In genomic region chr6:14676084-14676483, GRCh38 we compare ENCODE assay signal across 18 cellular contexts.
A peak's percentile ranks its signal among the peaks of the same experiment; 100 is the strongest.
DNase-seq lines count a peak whose midpoint lies in the region; ATAC-seq, FAIRE-seq and TF ChIP-seq lines count a peak whose summit lies in the region.
"Had no signal": no experiment of that assay in that cellular context is flagged by ENCODE, and none has a peak within 500 bp of the region (broad histone marks: within the 10 kb centered on the region; RNA-seq: fewer than 3 reads in every experiment).

No MANE protein-coding gene starts in this region.

- no peaks in the 10 kb centered on the region for H3K27me3 Mint-ChIP-seq in activated naive CD8-positive, alpha-beta T cell
- H3K27me3 Mint-ChIP-seq in activated naive CD8-positive, alpha-beta T cell treated with anti-CD3 and anti-CD28 coated beads for 36 hours, result no peaks in the 10 kb centered on the region

- no peak overlapping the region for H3K4ac ChIP-seq in mesenchymal stem cell (ENCODE audit: low read depth in 1 of 2, low read length in 2 of 2)

- no peak overlapping the region for H3K4me2 ChIP-seq in mesenchymal stem cell (ENCODE audit: low read length, poor library complexity, severe bottlenecking)

- H3K36me3 ChIP-seq in mesenchymal stem cell (ENCODE audit: control insufficient read depth in 1 of 2, insufficient read depth in 2 of 2, low read depth in 1 of 2, low read length in 2 of 2), result no peaks in the 10 kb centered on the region
- H3K36me3 ChIP-seq: cardiac muscle cell, upper lobe of right lung had no signal

- H3K18ac ChIP-seq in mesenchymal stem cell (ENCODE audit: low read depth in 1 of 2, low read length in 2 of 2), result no peak overlapping the region

- no peak overlapping the region for H2BK12ac ChIP-seq in mesenchymal stem cell (ENCODE audit: low read length in 2 of 2)

- H3K4me1 Mint-ChIP-seq in activated naive CD8-positive, alpha-beta T cell (ENCODE audit: low read depth), result no peaks in the 10 kb centered on the region
- H3K4me1 Mint-ChIP-seq in activated naive CD8-positive, alpha-beta T cell treated with anti-CD3 and anti-CD28 coated beads for 36 hours, result peaks cover 17% of the 10 kb centered on the region

- H4K91ac ChIP-seq in mesenchymal stem cell (ENCODE audit: low read length), result no peak overlapping the region

- H2BK15ac ChIP-seq in mesenchymal stem cell (ENCODE audit: low read depth, poor library complexity, severe bottlenecking), result no peak overlapping the region

- ATAC-seq in stimulated activated naive CD8-positive, alpha-beta T cell treated with anti-CD3 and anti-CD28 coated beads, Interleukin-15, Interleukin-2, amounts not matched to agents 100 U/mL and 50 U/mL, for 24 hours, result peak; percentile 34
- ATAC-seq: Panc1, upper lobe of right lung had no signal

- no peak for TF ChIP-seq CTCF in fibroblast of pulmonary artery (IDR thresholded peaks at IDR 0.05; ENCODE audit: low read length, missing control alignments)

- H3K27ac ChIP-seq in mesenchymal stem cell (ENCODE audit: low read length, poor library complexity, severe bottlenecking), result no peak overlapping the region
- H3K27ac ChIP-seq: cardiac muscle cell, upper lobe of right lung, VCaP had no signal

- no peak for DNase-seq in activated naive CD8-positive, alpha-beta T cell treated with anti-CD3 and anti-CD28 coated beads for 36 hours
- DNase-seq in RCC 7860 (ENCODE audit: low spot score), result peak; percentile 65
- peak; percentile 21 for DNase-seq in fibroblast of pulmonary artery (ENCODE audit: low read depth)
- no peak for DNase-seq in stimulated activated naive CD8-positive, alpha-beta T cell treated with anti-CD3 and anti-CD28 coated beads, Interleukin-15, Interleukin-2, amounts not matched to agents 100 U/mL and 50 U/mL, for 24 hours
- no peak for DNase-seq in amniotic stem cell (lab: John Stamatoyannopoulos, UW)
- DNase-seq in NCI-H510A (lab: John Stamatoyannopoulos, UW), result no peak
- no peak for DNase-seq in mesenchymal stem cell
- DNase-seq: COR-L47, endodermal cell, H9, NCI-H2029 treated with DMSO at 0.1 percent for 48 hours, upper lobe of right lung had no signal

- no peak overlapping the region for H3K9ac ChIP-seq in mesenchymal stem cell (ENCODE audit: low read length)

- H3K27ac Mint-ChIP-seq in activated naive CD8-positive, alpha-beta T cell, result peak overlapping the region; percentile 50
- H3K27ac Mint-ChIP-seq in activated naive CD8-positive, alpha-beta T cell treated with anti-CD3 and anti-CD28 coated beads for 36 hours, result no peak overlapping the region
- H3K27ac Mint-ChIP-seq: endodermal cell, H9 had no signal

- no peaks in the 10 kb centered on the region for H3K9me3 Mint-ChIP-seq in activated naive CD8-positive, alpha-beta T cell (ENCODE audit: low read depth)
- no peaks in the 10 kb centered on the region for H3K9me3 Mint-ChIP-seq in activated naive CD8-positive, alpha-beta T cell treated with anti-CD3 and anti-CD28 coated beads for 36 hours
- H3K9me3 Mint-ChIP-seq: endodermal cell, H9 had no signal

- H3K9me3 ChIP-seq in mesenchymal stem cell (ENCODE audit: control insufficient read depth, low read length), result no peaks in the 10 kb centered on the region
- H3K9me3 ChIP-seq: upper lobe of right lung had no signal

- no peak overlapping the region for H2BK120ac ChIP-seq in mesenchymal stem cell (ENCODE audit: low read depth, low read length)

- no peak overlapping the region for H3K23ac ChIP-seq in mesenchymal stem cell (ENCODE audit: low read length in 2 of 2)

- FAIRE-seq in RCC 7860 (lab: Jason Lieb, UNC), result peak; percentile 72
- FAIRE-seq: G401.6, islet of Langerhans had no signal

- no peak overlapping the region for H2BK5ac ChIP-seq in mesenchymal stem cell (ENCODE audit: low read depth, low read length, poor library complexity, severe bottlenecking)

- H3K36me3 Mint-ChIP-seq in activated naive CD8-positive, alpha-beta T cell, result no peaks in the 10 kb centered on the region
- H3K36me3 Mint-ChIP-seq in activated naive CD8-positive, alpha-beta T cell treated with anti-CD3 and anti-CD28 coated beads for 36 hours, result no peaks in the 10 kb centered on the region

- H4K8ac ChIP-seq in mesenchymal stem cell (ENCODE audit: low read length), result no peak overlapping the region

- H3K4me3 ChIP-seq in fibroblast of pulmonary artery (replicated peaks; ENCODE audit: low read depth, low read length), result no peak overlapping the region
- no peak overlapping the region for H3K4me3 ChIP-seq in mesenchymal stem cell (ENCODE audit: insufficient read depth in 1 of 2, low read depth in 1 of 2, low read length in 2 of 2)
- H3K4me3 ChIP-seq: cardiac muscle cell, upper lobe of right lung had no signal

- no peaks in the 10 kb centered on the region for H3K79me1 ChIP-seq in mesenchymal stem cell (replicated peaks; ENCODE audit: low read length, poor library complexity, severe bottlenecking)

- WGBS in mesenchymal stem cell, result no CpG with 5 or more reads among the region's 2 CpGs

- H3K4me3 Mint-ChIP-seq in activated naive CD8-positive, alpha-beta T cell, result no peak overlapping the region
- H3K4me3 Mint-ChIP-seq in activated naive CD8-positive, alpha-beta T cell treated with anti-CD3 and anti-CD28 coated beads for 36 hours, result no peak overlapping the region
- H3K4me3 Mint-ChIP-seq: endodermal cell, H9 had no signal

- peaks cover 2% of the 10 kb centered on the region for H3K4me1 ChIP-seq in mesenchymal stem cell (ENCODE audit: control insufficient read depth, insufficient read depth, low read depth, low read length)
- H3K4me1 ChIP-seq: upper lobe of right lung had no signal

- H3K14ac ChIP-seq in mesenchymal stem cell (ENCODE audit: low read length in 2 of 2), result no peak overlapping the region

- H2AFZ ChIP-seq in mesenchymal stem cell (ENCODE audit: low read depth, low read length), result no peak overlapping the region

- no peaks in the 10 kb centered on the region for H3K27me3 ChIP-seq in mesenchymal stem cell (ENCODE audit: control insufficient read depth in 1 of 2, insufficient read depth in 1 of 2, low read length in 2 of 2)
- H3K27me3 ChIP-seq: cardiac muscle cell, upper lobe of right lung had no signal

- no peak overlapping the region for H2AK5ac ChIP-seq in mesenchymal stem cell (ENCODE audit: low read length, severe bottlenecking)

Comparison
In these comparisons a context has a peak if more than half of its experiments do, and no peak if none do; other contexts are left out.
1. DNase-seq: peak in RCC 7860 (single experiment) and fibroblast of pulmonary artery (single experiment); none in activated naive CD8-positive, alpha-beta T cell treated with anti-CD3 and anti-CD28 coated beads for 36 hours (single experiment), stimulated activated naive CD8-positive, alpha-beta T cell treated with anti-CD3 and anti-CD28 coated beads, Interleukin-15, Interleukin-2, amounts not matched to agents 100 U/mL and 50 U/mL, for 24 hours (single experiment), amniotic stem cell (single experiment), NCI-H510A (single experiment) and mesenchymal stem cell (single experiment).